In genomic region chr18:38427736-38428135, GRCh38 we compare ENCODE assay signal across 25 cellular contexts.
"Had no signal": no experiment of that assay in that cellular context is flagged by ENCODE, and none has a peak within 500 bp of the region (broad histone marks: within the 10 kb centered on the region; RNA-seq: fewer than 3 reads in every experiment).

No MANE protein-coding gene starts in this region.

- H3K4me1 ChIP-seq: left ventricle myocardium inferior, neural progenitor cell, stomach, testis, thyroid gland, transverse colon, upper lobe of left lung, vagina had no signal

- H3K27ac ChIP-seq: left ventricle myocardium inferior, neural progenitor cell, neutrophil, ovary, skin epidermis, stomach, testis, thyroid gland, transverse colon, upper lobe of left lung, vagina had no signal

- H3K9me3 Mint-ChIP-seq: nephron; neural progenitor cell; stimulated activated naive B cell treated with anti-CD40 and anti-IgM and Interleukin-4, amounts not matched to agents 10 μg/mL and 1 μg/mL and 100 μg/mL, for 72 hours had no signal

- H3K4me3 ChIP-seq: left ventricle myocardium inferior, lung, neural progenitor cell, ovary, skin epidermis, stomach, testis, thyroid gland, transverse colon, upper lobe of left lung, vagina had no signal

- H3K36me3 ChIP-seq: left ventricle myocardium inferior, neural progenitor cell, neutrophil, ovary, stomach, thyroid gland, transverse colon, upper lobe of left lung, vagina had no signal

- H3K9ac ChIP-seq: neural progenitor cell had no signal

- H3K4me3 Mint-ChIP-seq: naive thymus-derived CD8-positive, alpha-beta T cell; nephron; neural progenitor cell; stimulated activated naive B cell treated with anti-CD40 and anti-IgM and Interleukin-4, amounts not matched to agents 10 μg/mL and 1 μg/mL and 100 μg/mL, for 72 hours had no signal

- H3K4me2 ChIP-seq: neural progenitor cell had no signal

- H3K27me3 Mint-ChIP-seq: progenitor cell of endocrine pancreas; stimulated activated naive B cell treated with anti-CD40 and anti-IgM and Interleukin-4, amounts not matched to agents 10 μg/mL and 1 μg/mL and 100 μg/mL, for 72 hours had no signal

- H3K36me3 Mint-ChIP-seq: naive thymus-derived CD8-positive, alpha-beta T cell; neural progenitor cell; stimulated activated naive B cell treated with anti-CD40 and anti-IgM and Interleukin-4, amounts not matched to agents 10 μg/mL and 1 μg/mL and 100 μg/mL, for 72 hours had no signal

- H3K27ac Mint-ChIP-seq: naive thymus-derived CD8-positive, alpha-beta T cell; nephron; neural progenitor cell; progenitor cell of endocrine pancreas; stimulated activated naive B cell treated with anti-CD40 and anti-IgM and Interleukin-4, amounts not matched to agents 10 μg/mL and 1 μg/mL and 100 μg/mL, for 72 hours had no signal

- ATAC-seq: naive thymus-derived CD8-positive, alpha-beta T cell; right cardiac atrium; sciatic nerve; stimulated activated naive CD8-positive, alpha-beta T cell treated with anti-CD3 and anti-CD28 coated beads, Interleukin-15, Interleukin-2, amounts not matched to agents 100 U/mL and 50 U/mL, for 24 hours had no signal

- H3K4me1 Mint-ChIP-seq: naive thymus-derived CD8-positive, alpha-beta T cell; nephron; stimulated activated naive B cell treated with anti-CD40 and anti-IgM and Interleukin-4, amounts not matched to agents 10 μg/mL and 1 μg/mL and 100 μg/mL, for 72 hours had no signal

- DNase-seq: islet precursor cell; left ventricle myocardium inferior; naive thymus-derived CD8-positive, alpha-beta T cell; occipital lobe; ovary; right cardiac atrium; stimulated activated CD4-positive, alpha-beta T cell treated with anti-CD3 and anti-CD28 coated beads, Interleukin-12 subunit alpha, Interleukin-12 subunit beta, amount 100 ng/mL, for 4 hours; stimulated activated CD4-positive, alpha-beta T cell treated with anti-CD3 and anti-CD28 coated beads, Interleukin-15, amount 100 ng/mL, for 24 hours; stimulated activated CD4-positive, alpha-beta T cell treated with anti-CD3 and anti-CD28 coated beads, Interleukin-2, amount 100 ng/mL, for 24 hours; stimulated activated CD4-positive, alpha-beta T cell treated with anti-CD3 and anti-CD28 coated beads, Interleukin-4, amount 100 ng/mL, for 1 hour; stimulated activated naive B cell treated with anti-CD40 and anti-IgM and Interleukin-4, amounts not matched to agents 10 μg/mL and 1 μg/mL and 100 μg/mL, for 72 hours; stimulated activated naive CD8-positive, alpha-beta T cell treated with anti-CD3 and anti-CD28 coated beads, Interleukin-15, Interleukin-2, amounts not matched to agents 100 U/mL and 50 U/mL, for 24 hours; stomach; thyroid gland; transverse colon; upper lobe of left lung had no signal

- H3K27me3 ChIP-seq: neural progenitor cell, neutrophil, ovary, stomach, testis, thyroid gland, transverse colon, upper lobe of left lung, vagina had no signal
